ENCODE assay signal across 13 cellular contexts in genomic region chr5:38462972-38463633, GRCh38.
DNase-seq lines count a peak whose midpoint lies in the region; ATAC-seq and TF ChIP-seq lines count a peak whose summit lies in the region.
"Had no signal": no experiment of that assay in that cellular context is flagged by ENCODE, and none has a peak within 500 bp of the region (broad histone marks: within the 10 kb centered on the region; RNA-seq: fewer than 3 reads in every experiment).

No MANE protein-coding gene starts in this region.

- H3K4me3 ChIP-seq in left ventricle myocardium inferior (no peak overlapping the region), coronary artery (no peak overlapping the region), vagina (no peak overlapping the region), adrenal gland (no peak overlapping the region)
- H3K4me3 ChIP-seq: lung, prostate gland had no signal

- DNase-seq in left ventricle myocardium inferior, result no peak
- DNase-seq in left ventricle myocardium superior, result no peak
- DNase-seq in coronary artery (ENCODE audit: low spot score), result no peak
- peak; percentile 35 for DNase-seq in myocyte (ENCODE audit: low read depth)
- DNase-seq in vagina (ENCODE audit: extremely low spot score in 2 of 2), result peak in 1 of 2 donors; percentile 82
- no peak for DNase-seq in adrenal gland
- no peak for DNase-seq in Kasumi-1 (lab: John Stamatoyannopoulos, UW)
- DNase-seq in DMS79 (lab: John Stamatoyannopoulos, UW), result no peak
- DNase-seq: activated CD8-positive, alpha-beta T cell treated with anti-CD3 and anti-CD28 coated beads, Interleukin-2, amount 10 ng/mL, durations not matched to agents 7 days and 5 days; activated naive CD4-positive, alpha-beta T cell treated with anti-CD3 and anti-CD28 coated beads, Interleukin-2, amount 50 U/mL, for 16 hours; Karpas-422 had no signal

- H3K27me3 ChIP-seq in left ventricle myocardium inferior (ENCODE audit: low read depth) (no peaks in the 10 kb centered on the region), vagina (no peaks in the 10 kb centered on the region), adrenal gland (peaks cover 4% of the 10 kb centered on the region)

- no peak for TF ChIP-seq CTCF in left ventricle myocardium inferior (IDR thresholded peaks at IDR 0.05; ENCODE audit: borderline replicate concordance)
- no peak for TF ChIP-seq CTCF in coronary artery (IDR thresholded peaks at IDR 0.05)
- TF ChIP-seq CTCF in vagina (IDR thresholded peaks at IDR 0.05), result no peak
- no peak for TF ChIP-seq CTCF in adrenal gland (IDR thresholded peaks at IDR 0.05)

- H3K9me3 ChIP-seq in left ventricle myocardium inferior (replicated peaks) (no peaks in the 10 kb centered on the region), vagina (no peaks in the 10 kb centered on the region), adrenal gland (replicated peaks in 1 of 3) (no peaks in the 10 kb centered on the region)
- H3K9me3 ChIP-seq: prostate gland had no signal

- H3K27ac ChIP-seq in left ventricle myocardium inferior (replicated peaks) (peak overlapping the region; percentile 79), coronary artery (peak overlapping the region; percentile 8 to 74), vagina (peak overlapping the region; percentile 7), adrenal gland (peak overlapping the region in 2 of 5 donors; percentile 45 to 97)
- H3K27ac ChIP-seq: prostate gland had no signal

- 58 to 72% (median 64%) methylated on average over 7 of the region's 7 CpGs for WGBS in adrenal gland, 4 donors

- H3K4me1 ChIP-seq in left ventricle myocardium inferior, result peaks cover 57% of the 10 kb centered on the region
- peaks cover 52% of the 10 kb centered on the region for H3K4me1 ChIP-seq in vagina
- H3K4me1 ChIP-seq in adrenal gland (replicated peaks in 1 of 2), result peaks cover 0 to 32% of the 10 kb centered on the region in 2 donors
- H3K4me1 ChIP-seq: prostate gland had no signal

- no peak for ATAC-seq in left ventricle myocardium superior
- ATAC-seq: activated CD8-positive, alpha-beta T cell treated with anti-CD3 and anti-CD28 coated beads, Interleukin-2, amount 10 ng/mL, durations not matched to agents 7 days and 5 days had no signal

- intact Hi-C loops in left ventricle myocardium inferior (cut with micrococcal nuclease), result no loop called here
- intact Hi-C loops in left ventricle myocardium superior (cut with micrococcal nuclease), result no loop called here
- intact Hi-C loops in vagina (cut with DNase I), result no loop called here
- intact Hi-C loops in adrenal gland (cut with DNase I), result loop anchor here in 1 of 2 donors (10.0 kb wide), 1 partner anchor 202 kb away; no protein-coding TSS in a partner anchor

- TF ChIP-seq POLR2A in vagina (IDR thresholded peaks at IDR 0.05) (no peak), adrenal gland (IDR thresholded peaks at IDR 0.05) (no peak)

- H3K36me3 ChIP-seq in left ventricle myocardium inferior (no peaks in the 10 kb centered on the region), vagina (no peaks in the 10 kb centered on the region), adrenal gland (replicated peaks in 1 of 2) (no peaks in the 10 kb centered on the region)
- H3K36me3 ChIP-seq: prostate gland had no signal
